In genomic region chr7:5360021-5360420, GRCh38 we compare ENCODE assay signal across 7 cellular contexts.
DNase-seq lines count a peak whose midpoint lies in the region; ATAC-seq, FAIRE-seq and TF ChIP-seq lines count a peak whose summit lies in the region.
"Not testable (repeated sequence)": the region's sequence is repeated elsewhere in the genome, so short reads cannot be mapped to it uniquely, and the experiment has no call there.

No MANE protein-coding gene starts in this region.

- H3K27ac ChIP-seq in A549, parathyroid adenoma: not testable (repeated sequence)
- H3K27ac ChIP-seq in VCaP, result peak overlapping the region; percentile 15; the same call in 1 of the 2 replicates
- peak overlapping the region; percentile 63 to 81 (median 70) for H3K27ac ChIP-seq in esophagus muscularis mucosa (replicated peaks in 1 of 4)
- H3K27ac ChIP-seq in lower lobe of right lung, result peak overlapping the region; percentile 62
- H3K27ac ChIP-seq in stomach, result peak overlapping the region in 3 of 5 donors; percentile 18 to 42 (median 31)

- not testable (repeated sequence) for FAIRE-seq in A549 (lab: Jason Lieb, UNC)

- H3K36me3 ChIP-seq in esophagus muscularis mucosa (peaks cover 42 to 81% (median 76%) of the 10 kb centered on the region in 4 donors), lower lobe of right lung (peaks cover 90% of the 10 kb centered on the region), stomach (peaks cover 65 to 95% (median 89%) of the 10 kb centered on the region in 4 donors)
- not testable (repeated sequence) for H3K36me3 ChIP-seq in parathyroid adenoma (ENCODE audit: control insufficient read depth, insufficient read depth, low read length)

- ATAC-seq in A549, Right ventricle myocardium inferior, lower lobe of right lung: not testable (repeated sequence)

- not testable (repeated sequence) for H3K27me3 ChIP-seq in esophagus muscularis mucosa; lower lobe of right lung (ENCODE audit: low read depth); parathyroid adenoma (ENCODE audit: control insufficient read depth, insufficient read depth, low read length); stomach

- not testable (repeated sequence) for H3K4me2 ChIP-seq in A549
- peak overlapping the region; percentile 54 for H3K4me2 ChIP-seq in parathyroid adenoma (ENCODE audit: low read length)

- not testable (repeated sequence) for H3K9ac ChIP-seq in parathyroid adenoma

- DNase-seq in A549 (ENCODE audit: low read depth in 1 of 2, low spot score in 1 of 2); esophagus muscularis mucosa (ENCODE audit: extremely low spot score); lower lobe of right lung; stomach: not testable (repeated sequence)
- DNase-seq in Right ventricle myocardium inferior (ENCODE audit: missing footprints), result peak; percentile 4

- 81% methylated on average over 6 of the region's 6 CpGs for WGBS in A549 (ENCODE audit: missing lambda C conversion rate)
- 70% methylated on average over 6 of the region's 6 CpGs for WGBS in esophagus muscularis mucosa
- WGBS in stomach, 5 donors, result 76 to 81% (median 77%) methylated on average over 6 of the region's 6 CpGs

- not testable (repeated sequence) for H3K9me3 ChIP-seq in A549; esophagus muscularis mucosa; lower lobe of right lung; parathyroid adenoma (ENCODE audit: control insufficient read depth, low read length); stomach

- H3K4me3 ChIP-seq in A549; esophagus muscularis mucosa; lower lobe of right lung; parathyroid adenoma (ENCODE audit: low read depth, low read length); stomach: not testable (repeated sequence)

- not testable (repeated sequence) for TF ChIP-seq RAD21 in A549 (conservative IDR thresholded peaks at IDR 0.05 in 1 of 2, IDR thresholded peaks at IDR 0.05 in 1 of 2)

- H3K79me2 ChIP-seq in parathyroid adenoma, result peaks cover 38% of the 10 kb centered on the region

- not testable (repeated sequence) for H3K4me1 ChIP-seq in A549
- H3K4me1 ChIP-seq in esophagus muscularis mucosa (peaks cover 12 to 98% (median 86%) of the 10 kb centered on the region in 4 donors), lower lobe of right lung (peaks cover 46% of the 10 kb centered on the region), parathyroid adenoma (peaks cover 23% of the 10 kb centered on the region), stomach (peaks cover 9 to 66% (median 39%) of the 10 kb centered on the region in 4 donors)

- TF ChIP-seq EP300 in A549 (IDR thresholded peaks at IDR 0.05); esophagus muscularis mucosa (IDR thresholded peaks at IDR 0.05); stomach (IDR thresholded peaks at IDR 0.05): not testable (repeated sequence)

- POLR2A ChIA-PET in A549 (lab: Yijun Ruan, JAX), result not testable (repeated sequence)

- H2AFZ ChIP-seq in parathyroid adenoma, result not testable (repeated sequence)

- CTCF ChIA-PET in A549 (lab: Yijun Ruan, JAX), result interaction anchor here (0.6 to 3.7 kb wide), 2 partner anchors 90 to 179 kb away, joined by 3 to 13 read pairs; no protein-coding TSS in a partner anchor

- intact Hi-C loops in esophagus muscularis mucosa (cut with DNase I), result loop anchor here (10.0 kb wide), 2 partner anchors 115 to 325 kb away; no protein-coding TSS in a partner anchor
- intact Hi-C loops in Right ventricle myocardium inferior (cut with DNase I), result loop anchor here (10.0 kb wide), 1 partner anchor 335 kb away; no protein-coding TSS in a partner anchor
- intact Hi-C loops in lower lobe of right lung (cut with DNase I), result not testable (repeated sequence)
- intact Hi-C loops in stomach (cut with DNase I; ENCODE audit: low total_unique reads), result loop anchor here (10.0 kb wide), 1 partner anchor 95 kb away; no protein-coding TSS in a partner anchor

- not testable (repeated sequence) for TF ChIP-seq CTCF in A549 (IDR thresholded peaks at IDR 0.05); VCaP (conservative IDR thresholded peaks at IDR 0.05); esophagus muscularis mucosa (IDR thresholded peaks at IDR 0.05); lower lobe of right lung (IDR thresholded peaks at IDR 0.05); parathyroid adenoma (IDR thresholded peaks at IDR 0.05); stomach (IDR thresholded peaks at IDR 0.05)

- not testable (repeated sequence) for TF ChIP-seq POLR2A in A549 (IDR thresholded peaks at IDR 0.05; ENCODE audit: low read length); esophagus muscularis mucosa (IDR thresholded peaks at IDR 0.05; ENCODE audit: low read depth); stomach (IDR thresholded peaks at IDR 0.05)

TF ChIP-seq in A549, 52 proteins besides CTCF, POLR2A, EP300 and RAD21:
- TF ChIP-seq ZC3H11A (IDR thresholded peaks at IDR 0.05), result peak; percentile 76
